Comparison of ENCODE assay signal across 15 cellular contexts in the genomic region with DNA sequence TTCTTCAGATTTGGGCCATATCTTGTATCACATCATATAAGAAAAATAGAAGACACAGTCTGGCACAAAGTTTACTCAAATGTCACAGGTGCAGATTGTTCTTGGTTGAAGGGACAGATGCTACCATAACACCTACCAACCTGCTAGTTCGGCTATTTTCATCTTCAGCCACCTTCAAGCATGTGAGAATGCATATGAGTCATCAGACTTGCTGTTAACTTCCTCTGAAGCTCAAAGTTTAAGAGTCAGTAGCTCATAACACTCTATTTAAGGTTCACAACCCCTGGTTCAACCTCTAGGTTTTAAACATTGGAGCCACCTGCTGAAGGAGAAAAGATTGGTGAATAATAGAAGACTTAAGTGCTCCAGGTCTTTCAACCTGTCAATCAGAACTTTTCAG.
DNase-seq lines count a peak whose midpoint lies in the region; ATAC-seq and TF ChIP-seq lines count a peak whose summit lies in the region.
"Had no signal": no experiment of that assay in that cellular context is flagged by ENCODE, and none has a peak within 500 bp of the region (broad histone marks: within the 10 kb centered on the region; RNA-seq: fewer than 3 reads in every experiment).

No MANE protein-coding gene starts in this region.

- CTCF ChIA-PET in IMR-90 (lab: Yijun Ruan, JAX) = interaction anchor here (0.6 kb wide), 1 partner anchor 1411 kb away, joined by 4 read pairs; no protein-coding TSS in a partner anchor

- no peak overlapping the region for H2BK15ac ChIP-seq in IMR-90 (ENCODE audit: low read depth, low read length)

- no peak overlapping the region for H2BK120ac ChIP-seq in IMR-90 (ENCODE audit: low read depth, low read length)

- BruUV-seq in IMR-90 (replicated peaks; lab: Mats Ljungman, UMichigan) = no TSS peak

- intact Hi-C loops in IMR-90 (cut with micrococcal nuclease) = no loop called here

- H2BK5ac ChIP-seq in IMR-90 (ENCODE audit: low read depth, low read length, poor library complexity, severe bottlenecking) = no peak overlapping the region

- peak; percentile 51 for ATAC-seq in GM18519 (IDR thresholded peaks at IDR 0.05; ENCODE audit: low FRiP score, unreplicated experiment)
- no peak for ATAC-seq in IMR-90 (ENCODE audit: low read depth)
- ATAC-seq in foreskin keratinocyte = peak; percentile 88
- ATAC-seq in HG02571 (IDR thresholded peaks at IDR 0.05; ENCODE audit: unreplicated experiment) = no peak
- ATAC-seq in GM21423 (IDR thresholded peaks at IDR 0.05; ENCODE audit: unreplicated experiment) = no peak
- ATAC-seq: natural killer cell treated with Interleukin-12 subunit alpha and Interleukin-12 subunit beta and Interleukin-15 and Interleukin-18, amount 100 ng/mL, for 72 hours; upper lobe of right lung had no signal

- no peak overlapping the region for H4K5ac ChIP-seq in IMR-90 (ENCODE audit: low read depth, low read length)

- dilution Hi-C loops in IMR-90 (cut with HindIII; ENCODE audit: low sequenced_read_pairs, unreplicated experiment) = no loop called here

- no peaks in the 10 kb centered on the region for H3K79me1 ChIP-seq in IMR-90 (ENCODE audit: low read depth in 1 of 2, low read length in 2 of 2)

- H3K4me1 Mint-ChIP-seq in HFFc6 (ENCODE audit: low read depth) = peaks cover 10% of the 10 kb centered on the region
- H3K4me1 Mint-ChIP-seq: CD4-positive, CD25-positive, alpha-beta regulatory T cell had no signal

- H3K4me1 ChIP-seq in IMR-90 (ENCODE audit: control insufficient read depth, insufficient read depth, low read length) (no peaks in the 10 kb centered on the region), foreskin keratinocyte (no peaks in the 10 kb centered on the region)
- H3K4me1 ChIP-seq: esophagus muscularis mucosa, upper lobe of right lung had no signal

- H3K4me2 ChIP-seq in IMR-90 (ENCODE audit: low read depth, low read length) = no peak overlapping the region
- H3K4me2 ChIP-seq: PC-9 had no signal

- H2AK9ac ChIP-seq in IMR-90 (replicated peaks; ENCODE audit: low read depth, low read length, poor library complexity) = no peak overlapping the region

- in situ Hi-C loops in IMR-90 (cut with MboI; ENCODE audit: low sequenced_read_pairs) = no loop called here

- no peak overlapping the region for H4K91ac ChIP-seq in IMR-90 (ENCODE audit: insufficient read depth, low read depth, low read length)

- H3K27me3 Mint-ChIP-seq in HFFc6 (ENCODE audit: insufficient read depth) = no peaks in the 10 kb centered on the region
- H3K27me3 Mint-ChIP-seq: CD4-positive, CD25-positive, alpha-beta regulatory T cell; natural killer cell treated with Interleukin-12 subunit alpha and Interleukin-12 subunit beta and Interleukin-15 and Interleukin-18, amount 100 ng/mL, for 72 hours had no signal

- H4K8ac ChIP-seq in IMR-90 (ENCODE audit: low read depth in 2 of 2, low read length in 2 of 2) = no peak overlapping the region

- H3K27ac Mint-ChIP-seq in HFFc6 = no peak overlapping the region
- H3K27ac Mint-ChIP-seq: CD4-positive, CD25-positive, alpha-beta regulatory T cell; natural killer cell treated with Interleukin-12 subunit alpha and Interleukin-12 subunit beta and Interleukin-15 and Interleukin-18, amount 100 ng/mL, for 72 hours had no signal

- H3K4me3 ChIP-seq in IMR-90 (ENCODE audit: insufficient read depth, low read depth, low read length) = no peak overlapping the region
- H3K4me3 ChIP-seq: esophagus muscularis mucosa, PC-9, skin epidermis, upper lobe of right lung had no signal

- H3K14ac ChIP-seq in IMR-90 (replicated peaks; ENCODE audit: low read depth, low read length) = no peak overlapping the region

- H3K9me3 Mint-ChIP-seq in HFFc6 = no peaks in the 10 kb centered on the region

- no peak for TF ChIP-seq CTCF in HFFc6 (IDR thresholded peaks at IDR 0.05)
- TF ChIP-seq CTCF in IMR-90 (conservative IDR thresholded peaks at IDR 0.05; ENCODE audit: low read depth, low read length) = no peak
- no peak for TF ChIP-seq CTCF in foreskin keratinocyte (conservative IDR thresholded peaks at IDR 0.05)

- H2AK5ac ChIP-seq in IMR-90 (ENCODE audit: low read depth, low read length) = no peak overlapping the region

- DNase-seq in HFFc6 (peak; percentile 9), IMR-90 (peak; percentile 11), foreskin keratinocyte (peak; percentile 11 to 29), cerebellar nuclear complex (lab: John Stamatoyannopoulos, UW) (no peak), NCI-H1694 treated with DMSO at 0.1 percent for 48 hours (lab: John Stamatoyannopoulos, UW) (no peak)
- DNase-seq: CD4-positive, CD25-positive, alpha-beta regulatory T cell; islet precursor cell; PC-9; upper lobe of right lung had no signal

- no CpG with 5 or more reads among the region's 1 CpG for WGBS in IMR-90 (ENCODE audit: extremely low coverage in 2 of 2, insufficient read length in 1 of 2), 2 experiments

- no peak overlapping the region for H3K4me3 Mint-ChIP-seq in HFFc6
- H3K4me3 Mint-ChIP-seq: CD4-positive, CD25-positive, alpha-beta regulatory T cell; natural killer cell treated with Interleukin-12 subunit alpha and Interleukin-12 subunit beta and Interleukin-15 and Interleukin-18, amount 100 ng/mL, for 72 hours had no signal

- no peak overlapping the region for H3K9ac ChIP-seq in IMR-90 (ENCODE audit: low read depth, low read length)

- no peak overlapping the region for H2BK20ac ChIP-seq in IMR-90 (ENCODE audit: low read depth, low read length)

- no peaks in the 10 kb centered on the region for H3K36me3 ChIP-seq in IMR-90 (ENCODE audit: control insufficient read depth, insufficient read depth, low read length)
- H3K36me3 ChIP-seq: esophagus muscularis mucosa, upper lobe of right lung had no signal

- no peak overlapping the region for H2AFZ ChIP-seq in IMR-90 (replicated peaks; ENCODE audit: low read length, poor library complexity)
- H2AFZ ChIP-seq: PC-9 had no signal

- H3K9me1 ChIP-seq in IMR-90 (ENCODE audit: insufficient read depth, low read length) = no peaks in the 10 kb centered on the region

- H3K56ac ChIP-seq in IMR-90 (ENCODE audit: extremely low read depth, insufficient read depth, low read length) = no peak overlapping the region

- no peaks in the 10 kb centered on the region for H3K27me3 ChIP-seq in IMR-90 (ENCODE audit: control insufficient read depth, insufficient read depth, low read length)
- no peaks in the 10 kb centered on the region for H3K27me3 ChIP-seq in foreskin keratinocyte
- H3K27me3 ChIP-seq: esophagus muscularis mucosa, upper lobe of right lung had no signal

- no peaks in the 10 kb centered on the region for H4K20me1 ChIP-seq in IMR-90 (ENCODE audit: insufficient read depth, low read length)

- no peaks in the 10 kb centered on the region for H3K9me3 ChIP-seq in IMR-90 (ENCODE audit: control insufficient read depth, insufficient read depth, low read length)
- H3K9me3 ChIP-seq: esophagus muscularis mucosa, upper lobe of right lung had no signal

- H3K27ac ChIP-seq in IMR-90 (ENCODE audit: insufficient read depth, low read length) (no peak overlapping the region), foreskin keratinocyte (no peak overlapping the region)
- H3K27ac ChIP-seq: esophagus muscularis mucosa, PC-9, skin epidermis, upper lobe of right lung had no signal

- POLR2A ChIA-PET in IMR-90 (lab: Charles Lee; ENCODE audit: unreplicated experiment) = no interaction called here

- no peak overlapping the region for H3K23ac ChIP-seq in IMR-90 (ENCODE audit: low read depth, low read length)

- no peak for TF ChIP-seq RAD21 in IMR-90 (IDR thresholded peaks at IDR 0.05; ENCODE audit: low read length)

- H3K4ac ChIP-seq in IMR-90 (ENCODE audit: low read depth, low read length) = no peak overlapping the region

- H3K36me3 Mint-ChIP-seq in HFFc6 (ENCODE audit: low read depth) = no peaks in the 10 kb centered on the region
- H3K36me3 Mint-ChIP-seq: CD4-positive, CD25-positive, alpha-beta regulatory T cell; natural killer cell treated with Interleukin-12 subunit alpha and Interleukin-12 subunit beta and Interleukin-15 and Interleukin-18, amount 100 ng/mL, for 72 hours had no signal

- TF ChIP-seq POLR2A in IMR-90 (IDR thresholded peaks at IDR 0.05; ENCODE audit: low read depth, low read length) = no peak

- H3K18ac ChIP-seq in IMR-90 (ENCODE audit: low read depth, low read length) = no peak overlapping the region

TF ChIP-seq in IMR-90, 13 proteins besides CTCF, POLR2A, EP300 and RAD21:
- TF ChIP-seq FOS (IDR thresholded peaks at IDR 0.05; ENCODE audit: low read depth, low read length) (0 out of 2 replicates have a peak, but pooled peaks have one; percentile 5), CHD1 (IDR thresholded peaks at IDR 0.05; ENCODE audit: low read depth, low read length) (no peak)

Comparison
In these comparisons a context has a peak if more than half of its experiments do, and no peak if none do; other contexts are left out.
1. ATAC-seq: peak in GM18519 (single experiment) and foreskin keratinocyte (single experiment); none in IMR-90 (single experiment), HG02571 (single experiment) and GM21423 (single experiment).
2. DNase-seq: peak in HFFc6 (single experiment), IMR-90 (single experiment) and foreskin keratinocyte (2 of 2); none in cerebellar nuclear complex (0 of 2) and NCI-H1694 treated with DMSO at 0.1 percent for 48 hours (single experiment).